In genomic region chr17:7627250-7628121, GRCh38 we compare ENCODE assay signal across 8 cellular contexts. TPM values are rescaled to one million over a fixed set of nuclear protein-coding genes. Genes with fewer than 3 reads are reported as not detected.
A peak's percentile ranks its signal among the peaks of the same experiment; 100 is the strongest.
DNase-seq lines count a peak whose midpoint lies in the region; ATAC-seq and TF ChIP-seq lines count a peak whose summit lies in the region.

Gene SAT2, minus strand, starts transcription at chr17:7627821. Its CDS starts 186 bp downstream, at chr17:7627635.

- peak within 1 kb of the TSS; percentile 88 for H3K9ac ChIP-seq in neural progenitor cell
- peak within 1 kb of the TSS; percentile 93 to 97 for H3K9ac ChIP-seq in stomach smooth muscle (ENCODE audit: low read length in 2 of 2)

- H3K27me3 Mint-ChIP-seq in neural progenitor cell (ENCODE audit: insufficient read depth, low read depth): peaks cover 12% of the 10 kb centered on the region

- no peaks in the 10 kb centered on the region for H4K20me1 ChIP-seq in neural progenitor cell (ENCODE audit: low read depth)

- H3K79me2 ChIP-seq in neural progenitor cell (ENCODE audit: low read depth): no peaks in the 10 kb centered on the region

- ATAC-seq in GM21529 (IDR thresholded peaks at IDR 0.05; ENCODE audit: unreplicated experiment): peak; percentile 75

- H3K4me3 Mint-ChIP-seq in neural progenitor cell: peak within 1 kb of the TSS; percentile 95

- H3K4me2 ChIP-seq in neural progenitor cell: peak within 1 kb of the TSS; percentile 86

- H2AFZ ChIP-seq in neural progenitor cell (replicated peaks): peak within 1 kb of the TSS; percentile 86

- DNase-seq in DMS 273 treated with DMSO at 0.1 percent for 48 hours (lab: John Stamatoyannopoulos, UW): peak; percentile 77
- DNase-seq in LHCN-M2 (ENCODE audit: low read depth): peak; percentile 94
- DNase-seq in SJCRH30: peak; percentile 92 to 94
- DNase-seq in activated naive CD4-positive, alpha-beta T cell (lab: John Stamatoyannopoulos, UW): peak; percentile 52 to 77 (median 62)
- DNase-seq in foreskin melanocyte: peak; percentile 83
- peak; percentile 94 for DNase-seq in neural progenitor cell (ENCODE audit: low spot score)

- H3F3A ChIP-seq in neural progenitor cell (ENCODE audit: low read depth): peaks cover 13% of the 10 kb centered on the region

- H3K9me3 Mint-ChIP-seq in neural progenitor cell: peaks cover 2% of the 10 kb centered on the region

- no peak for TF ChIP-seq CTCF in neural progenitor cell (IDR thresholded peaks at IDR 0.05)

- H3K27ac ChIP-seq in SJCRH30: peak within 1 kb of the TSS; percentile 74
- peak within 1 kb of the TSS; percentile 86 for H3K27ac ChIP-seq in neural progenitor cell
- H3K27ac ChIP-seq in stomach smooth muscle (ENCODE audit: low read length): peak within 1 kb of the TSS; percentile 90

- peak within 1 kb of the TSS; percentile 77 for H3K4me3 ChIP-seq in SJCRH30
- H3K4me3 ChIP-seq in neural progenitor cell: peak within 1 kb of the TSS; percentile 92
- H3K4me3 ChIP-seq in stomach smooth muscle (ENCODE audit: low read length in 2 of 2): peak within 1 kb of the TSS; percentile 86 to 87

- H3K4me1 Mint-ChIP-seq in neural progenitor cell: peaks cover 24% of the 10 kb centered on the region

- H3K36me3 ChIP-seq in SJCRH30: no peaks in the 10 kb centered on the region
- H3K36me3 ChIP-seq in neural progenitor cell: no peaks in the 10 kb centered on the region
- peaks cover 2 to 4% of the 10 kb centered on the region in 2 donors for H3K36me3 ChIP-seq in stomach smooth muscle (ENCODE audit: control insufficient read depth in 2 of 2, insufficient read depth in 2 of 2, low read length in 2 of 2)

- peak within 1 kb of the TSS; percentile 96 for H3K27ac Mint-ChIP-seq in neural progenitor cell

- H3K4me1 ChIP-seq in SJCRH30 (no peaks in the 10 kb centered on the region), neural progenitor cell (peaks cover 4% of the 10 kb centered on the region), stomach smooth muscle (ENCODE audit: control insufficient read depth, insufficient read depth, low read length) (peaks cover 12% of the 10 kb centered on the region)

- no peaks in the 10 kb centered on the region for H3K27me3 ChIP-seq in SJCRH30
- H3K27me3 ChIP-seq in neural progenitor cell: no peaks in the 10 kb centered on the region
- H3K27me3 ChIP-seq in stomach smooth muscle (ENCODE audit: control insufficient read depth in 1 of 2, insufficient read depth in 2 of 2, low read length in 2 of 2): no peaks in the 10 kb centered on the region

- peaks cover 6% of the 10 kb centered on the region for H3K36me3 Mint-ChIP-seq in neural progenitor cell

- H3K9me3 ChIP-seq in SJCRH30 (replicated peaks) (no peaks in the 10 kb centered on the region), neural progenitor cell (ENCODE audit: low read depth) (no peaks in the 10 kb centered on the region), stomach smooth muscle (ENCODE audit: control insufficient read depth in 2 of 2, low read length in 2 of 2) (no peaks in the 10 kb centered on the region)

RNA-seq across cellular contexts. Expression of gene SAT2, which starts in this region (rescaled TPM):
- total RNA-seq in LHCN-M2 (2014; rRNA removed): 37.8 and 48.0 TPM in 2 replicates
- 92.7 TPM for polyA plus RNA-seq in LHCN-M2 (2012)
- 17.3 and 17.6 TPM in 2 replicates for total RNA-seq in SJCRH30 (2014; rRNA removed; shearing (Covaris generic))
- total RNA-seq in neural progenitor cell (ENCODE audit: low replicate concordance): 34.6 and 56.6 TPM in 2 replicates

Comparison
In these comparisons a context has a peak if more than half of its experiments do, and no peak if none do; other contexts are left out.
1. Peak in every context shown above with its lines: DNase-seq, ATAC-seq, H3K4me3 ChIP-seq and H3K27ac ChIP-seq.